In the genomic region with DNA sequence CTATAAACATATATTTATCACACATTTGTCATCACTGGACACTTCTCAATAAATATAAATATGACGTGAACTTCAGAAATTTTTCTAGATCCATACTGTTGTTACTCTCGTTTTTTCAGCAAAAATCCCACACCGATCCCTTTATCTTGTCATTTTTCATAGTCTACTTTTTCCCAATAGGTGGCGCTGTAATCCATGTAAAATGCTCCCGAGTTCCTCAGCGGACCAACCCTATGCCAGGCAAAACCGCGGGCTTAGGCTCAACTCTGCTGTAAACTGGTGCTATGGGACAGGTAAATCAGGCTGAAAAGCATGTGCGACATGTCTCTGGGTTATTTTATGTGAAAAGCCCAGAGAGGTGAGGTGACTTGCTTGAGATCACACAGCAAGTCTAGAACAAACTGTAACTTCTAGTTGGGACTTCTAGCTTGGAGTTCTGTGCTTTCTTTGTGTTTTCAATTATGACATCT, we compare ENCODE assay signal across 9 cellular contexts.
DNase-seq lines count a peak whose midpoint lies in the region; ATAC-seq, FAIRE-seq and TF ChIP-seq lines count a peak whose summit lies in the region.
"Had no signal": no experiment of that assay in that cellular context is flagged by ENCODE, and none has a peak within 500 bp of the region (broad histone marks: within the 10 kb centered on the region; RNA-seq: fewer than 3 reads in every experiment).

No MANE protein-coding gene starts in this region.

- H3K27me3 ChIP-seq in GM06990 (replicated peaks; ENCODE audit: control insufficient read depth, insufficient read depth, low read length) (no peaks in the 10 kb centered on the region), gastroesophageal sphincter (no peaks in the 10 kb centered on the region)

- H3K4me1 ChIP-seq in gastroesophageal sphincter = peaks cover 0 to 69% (median 6%) of the 10 kb centered on the region in 3 donors

- ATAC-seq in HG02798 (IDR thresholded peaks at IDR 0.05; ENCODE audit: poor library complexity, unreplicated experiment) = peak; percentile 75
- peak; percentile 72 for ATAC-seq in gastroesophageal sphincter
- ATAC-seq in omental fat pad (ENCODE audit: low FRiP score) = peak; percentile 69
- ATAC-seq in HG03135 (IDR thresholded peaks at IDR 0.05; ENCODE audit: unreplicated experiment) = no peak
- ATAC-seq: naive thymus-derived CD8-positive, alpha-beta T cell had no signal

- peak overlapping the region; percentile 27 for H3K27ac ChIP-seq in VCaP
- H3K27ac ChIP-seq in gastroesophageal sphincter = peak overlapping the region in 1 of 4 donors; percentile 23

- H3K4me3 ChIP-seq in GM06990 (replicated peaks; ENCODE audit: low read depth, low read length) = no peak overlapping the region
- no peak overlapping the region for H3K4me3 ChIP-seq in gastroesophageal sphincter

- 1 to 8% methylated on average over 5 to 9 of the region's 9 CpGs for WGBS in gastroesophageal sphincter (ENCODE audit: low coverage in 1 of 2), 2 donors

- DNase-seq in GM06990 (ENCODE audit: extremely low read depth, insufficient read length) (peak; percentile 13), NCI-H2081 treated with DMSO at 0.1 percent for 48 hours (lab: John Stamatoyannopoulos, UW) (peak; percentile 58), omental fat pad (ENCODE audit: low spot score) (no peak)

- no peak for TF ChIP-seq POLR2A in gastroesophageal sphincter (IDR thresholded peaks at IDR 0.05)

- no peaks in the 10 kb centered on the region for H3K9me3 ChIP-seq in gastroesophageal sphincter

- no peaks in the 10 kb centered on the region for H3K36me3 ChIP-seq in GM06990 (ENCODE audit: control insufficient read depth, insufficient read depth, low read length)
- H3K36me3 ChIP-seq in gastroesophageal sphincter = no peaks in the 10 kb centered on the region

- TF ChIP-seq CTCF in GM06990 (IDR thresholded peaks at IDR 0.05; ENCODE audit: insufficient read depth, low read length, poor library complexity, severe bottlenecking) = peak; percentile 65
- TF ChIP-seq CTCF in VCaP (conservative IDR thresholded peaks at IDR 0.05) = peak; percentile 74
- TF ChIP-seq CTCF in gastroesophageal sphincter (IDR thresholded peaks at IDR 0.05) = peak; percentile 68 to 85 (median 78)
- peak in 1 of 3 donors; percentile 64 for TF ChIP-seq CTCF in omental fat pad (IDR thresholded peaks at IDR 0.05)

- FAIRE-seq in A204.1 (lab: Jason Lieb, UNC) = peak; percentile 93

- TF ChIP-seq EP300 in gastroesophageal sphincter (IDR thresholded peaks at IDR 0.05) = no peak
